9 cellular contexts compared by ENCODE assay signal in genomic region chr3:48561045-48561736, GRCh38. TPM values are rescaled to one million over a fixed set of nuclear protein-coding genes. Genes with fewer than 3 reads are reported as not detected.
DNase-seq lines count a peak whose midpoint lies in the region; ATAC-seq, FAIRE-seq and TF ChIP-seq lines count a peak whose summit lies in the region.
"Had no signal": no experiment of that assay in that cellular context is flagged by ENCODE, and none has a peak within 500 bp of the region (broad histone marks: within the 10 kb centered on the region; RNA-seq: fewer than 3 reads in every experiment).

No MANE protein-coding gene starts in this region.

- H4K20me1 ChIP-seq in K562 (replicated peaks; ENCODE audit: control insufficient read depth, insufficient read depth, low read length): no peaks in the 10 kb centered on the region

- POLR2A ChIA-PET in K562 (lab: Yijun Ruan, JAX): interaction anchor here (0.6 kb wide), 1 partner anchor 288 kb away, joined by 4 read pairs; no protein-coding TSS in a partner anchor

- H2AFZ ChIP-seq in K562 (ENCODE audit: low read depth, low read length): peak overlapping the region; percentile 90

- no TSS peak for BruUV-seq in K562 (replicated peaks; lab: Mats Ljungman, UMichigan)

- in situ Hi-C loops in K562 (cut with MboI): no loop called here

- DNase-seq in C1 segment of cervical spinal cord (lab: John Stamatoyannopoulos, UW) (peak in 9 of 14 donors; percentile 13 to 54 (median 34)), MG63 (peak; percentile 11), K562 (ENCODE audit: extremely low read depth in 1 of 4, low spot score in 3 of 4) (peak; percentile 78 to 83 (median 80)), kidney glomerular epithelial cell (lab: John Stamatoyannopoulos, UW) (peak; percentile 35), tibial artery (peak; percentile 59 to 89)
- DNase-seq in activated naive CD4-positive, alpha-beta T cell treated with anti-CD3 and anti-CD28 coated beads, Interleukin-2, amount 50 U/mL, for 16 hours: no peak

- FAIRE-seq in K562 (lab: Jason Lieb, UNC): peak; percentile 52
- FAIRE-seq: endometrium had no signal

- intact Hi-C loops in K562 (cut with micrococcal nuclease) (no loop called here), tibial artery (cut with DNase I; ENCODE audit: low total_unique reads) (no loop called here)

- peak overlapping the region; percentile 67 for H3K4me2 ChIP-seq in K562 (ENCODE audit: insufficient read depth, low read length)

- H3K36me3 ChIP-seq in MG63: no peaks in the 10 kb centered on the region
- H3K36me3 ChIP-seq in K562 (ENCODE audit: control insufficient read depth, insufficient read depth, low read length): no peaks in the 10 kb centered on the region
- H3K36me3 ChIP-seq in tibial artery: no peaks in the 10 kb centered on the region

- H3K27me3 ChIP-seq in MG63: no peaks in the 10 kb centered on the region
- H3K27me3 ChIP-seq in K562 (ENCODE audit: control insufficient read depth in 2 of 2, insufficient read depth in 2 of 2, low read length in 2 of 2): no peaks in the 10 kb centered on the region
- H3K27me3 ChIP-seq in tibial artery: no peaks in the 10 kb centered on the region

- peak overlapping the region in 1 of 2 experiments; percentile 77; a peak in 3 of 4 replicates for H3K9ac ChIP-seq in K562 (ENCODE audit: insufficient read depth in 1 of 2, low read depth in 2 of 2, low read length in 2 of 2)

- peaks cover 5% of the 10 kb centered on the region for H3K79me2 ChIP-seq in K562 (ENCODE audit: control insufficient read depth, insufficient read depth, low read length)

- 32% methylated on average over 12 of the region's 21 CpGs for WGBS in K562 (ENCODE audit: insufficient coverage, low coverage, missing lambda C conversion rate)

- no peak for TF ChIP-seq POLR2A in K562 (conservative IDR thresholded peaks at IDR 0.05)

- no peaks in the 10 kb centered on the region for H3K9me3 ChIP-seq in MG63
- H3K9me3 ChIP-seq in K562 (replicated peaks; ENCODE audit: control insufficient read depth, insufficient read depth, low read depth, low read length): no peaks in the 10 kb centered on the region
- H3K9me3 ChIP-seq in tibial artery: no peaks in the 10 kb centered on the region

- H3K4me3 ChIP-seq in MG63 (no peak overlapping the region), K562 (0 out of 2 replicates have a peak overlapping the region, but pooled peaks have one; percentile 12), tibial artery (peak overlapping the region; percentile 44 to 52)

- peaks cover 32 to 75% of the 10 kb centered on the region in 2 experiments for H3K4me1 ChIP-seq in K562 (replicated peaks in 1 of 2; ENCODE audit: control insufficient read depth in 2 of 2, insufficient read depth in 2 of 2, low read length in 2 of 2)
- H3K4me1 ChIP-seq in tibial artery: peaks cover 0 to 52% (median 33%) of the 10 kb centered on the region in 4 donors

- CTCF ChIA-PET in K562 (lab: Yijun Ruan, JAX; ENCODE audit: low intra/inter-chr PET ratio): no interaction called here

- H3K27ac ChIP-seq in K562 (ENCODE audit: extremely low read depth, low read depth, low read length) (no peak overlapping the region; the same call in 2 of the 3 replicates), tibial artery (peak overlapping the region; percentile 65 to 75)

- TF ChIP-seq CTCF in K562 (IDR thresholded peaks at IDR 0.05 in 2 of 3, conservative IDR thresholded peaks at IDR 0.05 in 1 of 3; ENCODE audit: insufficient read depth in 2 of 3, low read depth in 1 of 3, low read length in 3 of 3) (peak; percentile 37 to 77 (median 60)), tibial artery (IDR thresholded peaks at IDR 0.05) (peak in 1 of 2 experiments; percentile 17)

- ATAC-seq in K562 (peak; percentile 75), GM18868 (IDR thresholded peaks at IDR 0.05; ENCODE audit: unreplicated experiment) (no peak)
- ATAC-seq in activated CD4-positive, CD25-positive, alpha-beta regulatory T cell treated with anti-CD3 and anti-CD28 coated beads, Interleukin-2, amount 50 U/mL, for 24 hours: no peak

- no peak for TF ChIP-seq EP300 in K562 (IDR thresholded peaks at IDR 0.05; ENCODE audit: low read length)

- H3K9me1 ChIP-seq in K562 (ENCODE audit: control insufficient read depth, insufficient read depth, low read length): no peaks in the 10 kb centered on the region

- no peak for TF ChIP-seq RAD21 in K562 (CRISPR knock-in tag; conservative IDR thresholded peaks at IDR 0.05 in 1 of 2, IDR thresholded peaks at IDR 0.05 in 1 of 2)

RNA-seq across cellular contexts. Expression of gene UCN2, which starts 2.4 kb away (rescaled TPM):
- total RNA-seq in MG63 (2014; rRNA removed; shearing (Covaris generic); ENCODE audit: low replicate concordance): 1.1 TPM in 1 of 2 replicates, not detected in the other
- 0.65 TPM in 1 of 2 replicates, not detected in the other for total RNA-seq in K562 (2011; cell fraction: chromatin; rRNA removed; ENCODE audit: low replicate concordance)
- total RNA-seq in K562 (2011; cell fraction: nucleolus; rRNA removed): 0.33 TPM in 1 of 2 replicates, not detected in the other
- 0.29 and 0.38 TPM in 2 replicates for total RNA-seq in K562 (2011; cell fraction: nucleoplasm; rRNA removed)
- total RNA-seq in K562 (2014; rRNA removed): not detected in 2 replicates
- not detected in 2 replicates for total RNA-seq in K562 (2014; rRNA removed; fragmentation: Illumina TruSeq; extraction: Trizol)
- not detected in 2 replicates for total RNA-seq in K562 (2015; rRNA removed; fragmentation: Illumina TruSeq; extraction: Trizol)
- 0.11 TPM in 1 of 2 replicates, not detected in the other for total RNA-seq in K562 (2021)
- polyA plus RNA-seq in K562 (2011; rRNA removed): 0.05 and 0.08 TPM in 2 replicates
- 0.04 and 0.09 TPM in 2 replicates for polyA plus RNA-seq in K562 (2011; cell fraction: cytosol; rRNA removed)
- 0.13 and 0.44 TPM in 2 replicates for polyA plus RNA-seq in K562 (2011; cell fraction: nucleus; rRNA removed)
- polyA plus RNA-seq in K562 (2012): 0.16 TPM in 1 of 2 replicates, not detected in the other
- not detected in 2 replicates for polyA plus RNA-seq in K562 (2014; fragmentation: Illumina TruSeq; extraction: Trizol)
- not detected for polyA plus RNA-seq in K562 (2014; fragmentation: Nextera tagmentation; extraction: Ambion mirVana)
- polyA plus RNA-seq in K562 (2014; rRNA removed): not detected in 2 replicates
- polyA minus RNA-seq in K562 (2011; rRNA and poly(A)+ RNA removed): not detected in 2 replicates
- polyA minus RNA-seq in K562 (2011; cell fraction: cytosol; rRNA and poly(A)+ RNA removed): not detected in 2 replicates
- not detected in 2 replicates for polyA minus RNA-seq in K562 (2011; cell fraction: nucleus; rRNA and poly(A)+ RNA removed)

RNA-seq across cellular contexts. Expression of gene PFKFB4, which starts 4.6 kb away (rescaled TPM):
- total RNA-seq in MG63 (2014; rRNA removed; shearing (Covaris generic); ENCODE audit: low replicate concordance): 0.84 and 3.2 TPM in 2 replicates
- 136 and 240 TPM in 2 replicates for total RNA-seq in K562 (2011; cell fraction: chromatin; rRNA removed; ENCODE audit: low replicate concordance)
- 112 TPM in 2 replicates for total RNA-seq in K562 (2011; cell fraction: nucleolus; rRNA removed)
- total RNA-seq in K562 (2011; cell fraction: nucleoplasm; rRNA removed): 150 and 164 TPM in 2 replicates
- total RNA-seq in K562 (2014; rRNA removed) (15.3 and 16.6 TPM in 2 replicates), K562 (2014; rRNA removed; fragmentation: Illumina TruSeq; extraction: Trizol) (9.6 and 11.3 TPM in 2 replicates), K562 (2015; rRNA removed; fragmentation: Illumina TruSeq; extraction: Trizol) (12.9 and 14.7 TPM in 2 replicates), K562 (2021) (13.5 and 15.8 TPM in 2 replicates)
- polyA plus RNA-seq in K562 (2011; rRNA removed) (56.3 and 71.4 TPM in 2 replicates), K562 (2014; fragmentation: Illumina TruSeq; extraction: Trizol) (13.8 and 14.5 TPM in 2 replicates), K562 (2014; fragmentation: Nextera tagmentation; extraction: Ambion mirVana) (1 to 10 TPM in 1 of 2 experiments, under 1 TPM in 1; 0.92 to 1.6 TPM), K562 (2014; rRNA removed) (13.2 and 14.0 TPM in 2 replicates)
- polyA plus RNA-seq in K562 (2011; cell fraction: cytosol; rRNA removed): 69.3 and 79.6 TPM in 2 replicates
- 150 and 157 TPM in 2 replicates for polyA plus RNA-seq in K562 (2011; cell fraction: nucleus; rRNA removed)
- 12.3 and 18.7 TPM in 2 replicates for polyA plus RNA-seq in K562 (2012)
- 54.0 and 55.4 TPM in 2 replicates for polyA minus RNA-seq in K562 (2011; rRNA and poly(A)+ RNA removed)
- polyA minus RNA-seq in K562 (2011; cell fraction: cytosol; rRNA and poly(A)+ RNA removed): 29.7 and 40.0 TPM in 2 replicates
- 42.4 and 62.3 TPM in 2 replicates for polyA minus RNA-seq in K562 (2011; cell fraction: nucleus; rRNA and poly(A)+ RNA removed)

RNA-seq across cellular contexts. Expression of gene COL7A1, which starts 33.9 kb away (rescaled TPM):
- 1.3 and 12.2 TPM in 2 replicates for total RNA-seq in MG63 (2014; rRNA removed; shearing (Covaris generic); ENCODE audit: low replicate concordance)
- total RNA-seq in K562 (2011; cell fraction: chromatin; rRNA removed; ENCODE audit: low replicate concordance): 1.7 and 5.0 TPM in 2 replicates
- total RNA-seq in K562 (2011; cell fraction: nucleolus; rRNA removed): 2.9 and 4.5 TPM in 2 replicates
- 1.5 and 2.3 TPM in 2 replicates for total RNA-seq in K562 (2011; cell fraction: nucleoplasm; rRNA removed)
- total RNA-seq in K562 (2014; rRNA removed) (0.09 and 0.61 TPM in 2 replicates), K562 (2014; rRNA removed; fragmentation: Illumina TruSeq; extraction: Trizol) (0.03 TPM in 1 of 2 replicates, not detected in the other), K562 (2015; rRNA removed; fragmentation: Illumina TruSeq; extraction: Trizol) (0.14 and 0.38 TPM in 2 replicates), K562 (2021) (0.31 and 0.49 TPM in 2 replicates)
- polyA plus RNA-seq in K562 (2011; rRNA removed) (0.39 and 0.83 TPM in 2 replicates), K562 (2014; fragmentation: Illumina TruSeq; extraction: Trizol) (0.17 and 0.43 TPM in 2 replicates), K562 (2014; fragmentation: Nextera tagmentation; extraction: Ambion mirVana) (not detected), K562 (2014; rRNA removed) (0.28 and 0.66 TPM in 2 replicates)
- polyA plus RNA-seq in K562 (2011; cell fraction: cytosol; rRNA removed): 0.22 TPM in 2 replicates
- 8.7 and 11.5 TPM in 2 replicates for polyA plus RNA-seq in K562 (2011; cell fraction: nucleus; rRNA removed)
- 0.87 and 4.2 TPM in 2 replicates for polyA plus RNA-seq in K562 (2012)
- polyA minus RNA-seq in K562 (2011; rRNA and poly(A)+ RNA removed): 0.07 TPM in 1 of 2 replicates, not detected in the other
- 0.29 and 2.9 TPM in 2 replicates for polyA minus RNA-seq in K562 (2011; cell fraction: cytosol; rRNA and poly(A)+ RNA removed)
- 1.1 and 1.6 TPM in 2 replicates for polyA minus RNA-seq in K562 (2011; cell fraction: nucleus; rRNA and poly(A)+ RNA removed)

RNA-seq across cellular contexts. Expression of gene UQCRC1, which starts 48.3 kb away (rescaled TPM):
- total RNA-seq in MG63 (2014; rRNA removed; shearing (Covaris generic); ENCODE audit: low replicate concordance): 199 and 243 TPM in 2 replicates
- total RNA-seq in K562 (2011; cell fraction: chromatin; rRNA removed; ENCODE audit: low replicate concordance): 163 and 409 TPM in 2 replicates
- 323 and 415 TPM in 2 replicates for total RNA-seq in K562 (2011; cell fraction: nucleolus; rRNA removed)
- total RNA-seq in K562 (2011; cell fraction: nucleoplasm; rRNA removed): 204 and 237 TPM in 2 replicates
- total RNA-seq in K562 (2014; rRNA removed): 237 and 300 TPM in 2 replicates
- 167 and 219 TPM in 2 replicates for total RNA-seq in K562 (2014; rRNA removed; fragmentation: Illumina TruSeq; extraction: Trizol)
- total RNA-seq in K562 (2015; rRNA removed; fragmentation: Illumina TruSeq; extraction: Trizol): 249 and 268 TPM in 2 replicates
- 288 and 299 TPM in 2 replicates for total RNA-seq in K562 (2021)
- 424 and 448 TPM in 2 replicates for polyA plus RNA-seq in K562 (2011; rRNA removed)
- 573 and 695 TPM in 2 replicates for polyA plus RNA-seq in K562 (2011; cell fraction: cytosol; rRNA removed)
- polyA plus RNA-seq in K562 (2011; cell fraction: nucleus; rRNA removed): 460 and 505 TPM in 2 replicates
- 235 and 311 TPM in 2 replicates for polyA plus RNA-seq in K562 (2012)
- polyA plus RNA-seq in K562 (2014; fragmentation: Illumina TruSeq; extraction: Trizol): 253 and 318 TPM in 2 replicates
- polyA plus RNA-seq in K562 (2014; fragmentation: Nextera tagmentation; extraction: Ambion mirVana): 100 to 1,000 TPM; 125 to 181 TPM
- 274 and 293 TPM in 2 replicates for polyA plus RNA-seq in K562 (2014; rRNA removed)
- 501 and 672 TPM in 2 replicates for polyA minus RNA-seq in K562 (2011; rRNA and poly(A)+ RNA removed)
- polyA minus RNA-seq in K562 (2011; cell fraction: cytosol; rRNA and poly(A)+ RNA removed): 336 and 338 TPM in 2 replicates
- polyA minus RNA-seq in K562 (2011; cell fraction: nucleus; rRNA and poly(A)+ RNA removed): 126 and 184 TPM in 2 replicates

RNA-seq across cellular contexts. Expression of gene SHISA5, which starts 57.2 kb away (rescaled TPM):
- total RNA-seq in MG63 (2014; rRNA removed; shearing (Covaris generic); ENCODE audit: low replicate concordance): 94.4 and 113 TPM in 2 replicates
- 19.3 and 51.6 TPM in 2 replicates for total RNA-seq in K562 (2011; cell fraction: chromatin; rRNA removed; ENCODE audit: low replicate concordance)
- 59.0 and 75.2 TPM in 2 replicates for total RNA-seq in K562 (2011; cell fraction: nucleolus; rRNA removed)
- total RNA-seq in K562 (2011; cell fraction: nucleoplasm; rRNA removed): 67.4 and 91.0 TPM in 2 replicates
- total RNA-seq in K562 (2014; rRNA removed): 58.8 and 85.0 TPM in 2 replicates
- total RNA-seq in K562 (2014; rRNA removed; fragmentation: Illumina TruSeq; extraction: Trizol): 29.4 and 33.9 TPM in 2 replicates
- 49.8 and 50.3 TPM in 2 replicates for total RNA-seq in K562 (2015; rRNA removed; fragmentation: Illumina TruSeq; extraction: Trizol)
- total RNA-seq in K562 (2021): 85.8 and 88.2 TPM in 2 replicates
- 56.1 and 69.6 TPM in 2 replicates for polyA plus RNA-seq in K562 (2011; rRNA removed)
- 99.2 and 188 TPM in 2 replicates for polyA plus RNA-seq in K562 (2011; cell fraction: cytosol; rRNA removed)
- polyA plus RNA-seq in K562 (2011; cell fraction: nucleus; rRNA removed): 42.4 and 47.4 TPM in 2 replicates
- 75.9 and 100 TPM in 2 replicates for polyA plus RNA-seq in K562 (2012)
- 62.2 and 92.3 TPM in 2 replicates for polyA plus RNA-seq in K562 (2014; fragmentation: Illumina TruSeq; extraction: Trizol)
- polyA plus RNA-seq in K562 (2014; fragmentation: Nextera tagmentation; extraction: Ambion mirVana): 10 to 100 TPM in 1 of 2 experiments, 1 to 10 TPM in 1; 8.4 to 11.4 TPM
- polyA plus RNA-seq in K562 (2014; rRNA removed): 56.5 and 68.2 TPM in 2 replicates
- polyA minus RNA-seq in K562 (2011; rRNA and poly(A)+ RNA removed): 24.3 and 33.3 TPM in 2 replicates
- polyA minus RNA-seq in K562 (2011; cell fraction: cytosol; rRNA and poly(A)+ RNA removed): 50.5 and 53.7 TPM in 2 replicates
- polyA minus RNA-seq in K562 (2011; cell fraction: nucleus; rRNA and poly(A)+ RNA removed): 9.3 and 10.4 TPM in 2 replicates
